10 cellular contexts compared by ENCODE assay signal in genomic region chr18:54260376-54261072, GRCh38. TPM values are rescaled to one million over a fixed set of nuclear protein-coding genes. Genes with fewer than 3 reads are reported as not detected.
DNase-seq lines count a peak whose midpoint lies in the region; ATAC-seq and TF ChIP-seq lines count a peak whose summit lies in the region.
"Had no signal": no experiment of that assay in that cellular context is flagged by ENCODE, and none has a peak within 500 bp of the region (broad histone marks: within the 10 kb centered on the region; RNA-seq: fewer than 3 reads in every experiment).

No MANE protein-coding gene starts in this region.

- H3K27me3 ChIP-seq in body of pancreas (no peaks in the 10 kb centered on the region), thyroid gland (no peaks in the 10 kb centered on the region), tibial nerve (no peaks in the 10 kb centered on the region)
- H3K27me3 ChIP-seq: BLaER1 had no signal

- H3K4me1 ChIP-seq in body of pancreas (peaks cover 24% of the 10 kb centered on the region), thyroid gland (peaks cover 28 to 52% of the 10 kb centered on the region in 2 donors), tibial nerve (peaks cover 0 to 3% (median 0%) of the 10 kb centered on the region in 4 donors)

- no peaks in the 10 kb centered on the region for H3K36me3 Mint-ChIP-seq in activated naive CD4-positive, alpha-beta T cell treated with anti-CD3 and anti-CD28 coated beads, Interleukin-2, amount 50 U/mL, for 72 hours

- ATAC-seq in activated naive CD4-positive, alpha-beta T cell treated with anti-CD3 and anti-CD28 coated beads, Interleukin-2, amount 50 U/mL, for 72 hours = peak; percentile 18 to 52
- ATAC-seq in HG03342 (IDR thresholded peaks at IDR 0.05; ENCODE audit: unreplicated experiment) (peak; percentile 30), body of pancreas (peak; percentile 85)

- H3K4me3 ChIP-seq in body of pancreas (no peak overlapping the region), thyroid gland (replicated peaks in 1 of 3) (no peak overlapping the region), tibial nerve (no peak overlapping the region)
- H3K4me3 ChIP-seq: BLaER1 had no signal

- 62% methylated on average over 11 of the region's 11 CpGs for WGBS in body of pancreas, 2 donors
- WGBS in thyroid gland, 2 donors = 78 to 83% methylated on average over 11 of the region's 11 CpGs
- WGBS in tibial nerve, 2 donors = 78% methylated on average over 11 of the region's 11 CpGs

- H3K36me3 ChIP-seq in body of pancreas (replicated peaks in 1 of 2; ENCODE audit: insufficient read depth in 1 of 2, low read depth in 2 of 2) (no peaks in the 10 kb centered on the region), thyroid gland (no peaks in the 10 kb centered on the region), tibial nerve (no peaks in the 10 kb centered on the region)
- H3K36me3 ChIP-seq: BLaER1 had no signal

- TF ChIP-seq EP300 in tibial nerve (IDR thresholded peaks at IDR 0.05) = no peak

- peak overlapping the region; percentile 86 to 91 for H3K27ac Mint-ChIP-seq in activated naive CD4-positive, alpha-beta T cell treated with anti-CD3 and anti-CD28 coated beads, Interleukin-2, amount 50 U/mL, for 72 hours

- H3K9me3 ChIP-seq in body of pancreas (no peaks in the 10 kb centered on the region), thyroid gland (no peaks in the 10 kb centered on the region), tibial nerve (no peaks in the 10 kb centered on the region)
- H3K9me3 ChIP-seq: BLaER1 had no signal

- no peak for TF ChIP-seq POLR2A in body of pancreas (IDR thresholded peaks at IDR 0.05)
- no peak for TF ChIP-seq POLR2A in thyroid gland (IDR thresholded peaks at IDR 0.05)
- no peak for TF ChIP-seq POLR2A in tibial nerve (IDR thresholded peaks at IDR 0.05)

- no peak for DNase-seq in activated naive CD4-positive, alpha-beta T cell treated with anti-CD3 and anti-CD28 coated beads, Interleukin-2, amount 50 U/mL, for 72 hours (ENCODE audit: low spot score in 2 of 2)
- DNase-seq in activated naive CD4-positive, alpha-beta T cell (lab: John Stamatoyannopoulos, UW) = no peak
- DNase-seq in body of pancreas (peak in 3 of 4 donors; percentile 23 to 66 (median 32)), thyroid gland (peak in 1 of 2 donors; percentile 25), NCI-H82 treated with DMSO at 0.1 percent for 48 hours (lab: John Stamatoyannopoulos, UW; ENCODE audit: unreplicated experiment) (no peak), tibial nerve (ENCODE audit: low spot score in 2 of 2) (no peak), ecto neural progenitor cell (ENCODE audit: low spot score) (no peak)
- DNase-seq: cortex of kidney had no signal

- no peak for TF ChIP-seq CTCF in body of pancreas (IDR thresholded peaks at IDR 0.05)
- TF ChIP-seq CTCF in thyroid gland (IDR thresholded peaks at IDR 0.05) = no peak
- TF ChIP-seq CTCF in tibial nerve (IDR thresholded peaks at IDR 0.05) = no peak

- peak overlapping the region in 3 of 4 donors; percentile 16 to 70 (median 47) for H3K27ac ChIP-seq in body of pancreas
- peak overlapping the region; percentile 68 to 98 (median 93) for H3K27ac ChIP-seq in thyroid gland
- peak overlapping the region in 1 of 4 donors; percentile 34 for H3K27ac ChIP-seq in tibial nerve
- H3K27ac ChIP-seq: BLaER1 had no signal

- intact Hi-C loops in body of pancreas (cut with DNase I) = no loop called here
- intact Hi-C loops in thyroid gland (cut with DNase I) = no loop called here

- H3K9me3 Mint-ChIP-seq in activated naive CD4-positive, alpha-beta T cell treated with anti-CD3 and anti-CD28 coated beads, Interleukin-2, amount 50 U/mL, for 72 hours = no peaks in the 10 kb centered on the region

RNA-seq across cellular contexts. Expression of gene POLI, which starts 8.8 kb away (rescaled TPM):
- 10 to 100 TPM; 13.2 to 23.7 TPM for total RNA-seq in activated naive CD4-positive, alpha-beta T cell treated with anti-CD3 and anti-CD28 coated beads, Interleukin-2, amount 50 U/mL, for 72 hours
- total RNA-seq in body of pancreas (10 to 100 TPM; 30.7 to 34.2 TPM), thyroid gland (100 to 1,000 TPM in 3 of 4 donors, 10 to 100 TPM in 1; 93.4 to 152 (median 118) TPM), tibial nerve (10 to 100 TPM; 36.0 to 55.7 (median 38.9) TPM)

RNA-seq across cellular contexts. Expression of gene MBD2, which starts 36.1 kb away (rescaled TPM):
- 100 to 1,000 TPM in 1 of 2 donors, 10 to 100 TPM in 1; 91.6 to 151 TPM for total RNA-seq in activated naive CD4-positive, alpha-beta T cell treated with anti-CD3 and anti-CD28 coated beads, Interleukin-2, amount 50 U/mL, for 72 hours
- 10 to 100 TPM; 26.4 to 29.1 TPM for total RNA-seq in body of pancreas
- 10 to 100 TPM; 81.4 to 96.3 (median 88.8) TPM for total RNA-seq in thyroid gland
- 10 to 100 TPM; 32.1 to 60.6 (median 37.8) TPM for total RNA-seq in tibial nerve

Comparison
In these comparisons a context has a peak if more than half of its experiments do, and no peak if none do; other contexts are left out.
1. ATAC-seq: peak in every context shown above with its lines; median percentile 85 in body of pancreas; 35 in activated naive CD4-positive, alpha-beta T cell treated with anti-CD3 and anti-CD28 coated beads, Interleukin-2, amount 50 U/mL, for 72 hours; 30 in HG03342.
2. DNase-seq: peak in body of pancreas (3 of 4); none in activated naive CD4-positive, alpha-beta T cell treated with anti-CD3 and anti-CD28 coated beads, Interleukin-2, amount 50 U/mL, for 72 hours (0 of 2), activated naive CD4-positive, alpha-beta T cell (0 of 4), NCI-H82 treated with DMSO at 0.1 percent for 48 hours (single experiment), tibial nerve (0 of 2) and ecto neural progenitor cell (single experiment).